ENCODE assay signal across 1 cellular context in the genomic region with DNA sequence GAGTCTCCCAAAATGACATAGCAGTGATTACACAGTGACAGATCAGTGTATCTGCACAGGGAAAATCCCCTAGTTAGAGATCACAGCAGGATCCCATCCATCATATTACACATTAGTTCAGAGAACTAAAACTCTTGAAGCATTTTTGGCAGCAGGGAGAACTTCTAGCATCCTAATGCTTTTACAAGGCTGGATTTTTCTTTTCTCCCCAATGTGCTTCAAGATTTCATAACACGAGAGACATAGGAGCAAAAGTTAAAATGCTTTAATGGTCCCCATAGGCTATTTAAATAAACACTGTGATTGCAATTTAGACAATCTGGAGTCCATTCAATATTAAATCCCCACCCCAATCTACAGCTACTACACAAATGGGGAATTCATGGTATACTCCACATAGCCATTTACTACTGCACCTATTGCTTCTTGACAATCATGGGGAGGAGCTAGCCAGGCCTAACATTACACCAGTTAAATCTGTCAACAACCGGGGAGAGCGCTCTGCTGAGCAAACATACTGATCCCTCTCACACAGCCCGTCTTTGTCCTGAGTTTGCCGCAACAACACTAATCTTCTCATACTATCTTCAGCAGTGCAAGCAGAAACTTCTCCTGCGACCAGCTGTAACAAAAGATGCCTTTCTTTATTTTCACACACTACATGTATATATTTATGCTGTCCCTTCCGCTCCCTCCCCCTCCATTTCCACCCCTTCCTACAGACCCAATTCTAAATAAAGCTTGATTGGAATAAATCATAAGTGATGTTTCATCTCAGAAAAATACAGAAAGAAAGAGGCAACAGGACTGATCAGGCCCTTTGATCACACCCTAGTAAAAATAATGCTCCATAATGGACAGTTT.
TF ChIP-seq lines count a peak whose summit lies in the region.

No MANE protein-coding gene starts in this region.

TF ChIP-seq in HEK293, 187 proteins besides CTCF, POLR2A, EP300 and RAD21 (continued from another document):
- TF ChIP-seq PATZ1 (tag by site-specific recombination; IDR thresholded peaks at IDR 0.05) = peak; percentile 72
- no peak for TF ChIP-seq REPIN1 (tag by site-specific recombination; IDR thresholded peaks at IDR 0.05; ENCODE audit: low read depth)
- no peak for TF ChIP-seq ZNF76 (tag by site-specific recombination; IDR thresholded peaks at IDR 0.05; ENCODE audit: borderline replicate concordance, low read depth)
- TF ChIP-seq ZNF10 (tag by site-specific recombination; IDR thresholded peaks at IDR 0.05) = peak; percentile 81
- TF ChIP-seq, protein P1, sequence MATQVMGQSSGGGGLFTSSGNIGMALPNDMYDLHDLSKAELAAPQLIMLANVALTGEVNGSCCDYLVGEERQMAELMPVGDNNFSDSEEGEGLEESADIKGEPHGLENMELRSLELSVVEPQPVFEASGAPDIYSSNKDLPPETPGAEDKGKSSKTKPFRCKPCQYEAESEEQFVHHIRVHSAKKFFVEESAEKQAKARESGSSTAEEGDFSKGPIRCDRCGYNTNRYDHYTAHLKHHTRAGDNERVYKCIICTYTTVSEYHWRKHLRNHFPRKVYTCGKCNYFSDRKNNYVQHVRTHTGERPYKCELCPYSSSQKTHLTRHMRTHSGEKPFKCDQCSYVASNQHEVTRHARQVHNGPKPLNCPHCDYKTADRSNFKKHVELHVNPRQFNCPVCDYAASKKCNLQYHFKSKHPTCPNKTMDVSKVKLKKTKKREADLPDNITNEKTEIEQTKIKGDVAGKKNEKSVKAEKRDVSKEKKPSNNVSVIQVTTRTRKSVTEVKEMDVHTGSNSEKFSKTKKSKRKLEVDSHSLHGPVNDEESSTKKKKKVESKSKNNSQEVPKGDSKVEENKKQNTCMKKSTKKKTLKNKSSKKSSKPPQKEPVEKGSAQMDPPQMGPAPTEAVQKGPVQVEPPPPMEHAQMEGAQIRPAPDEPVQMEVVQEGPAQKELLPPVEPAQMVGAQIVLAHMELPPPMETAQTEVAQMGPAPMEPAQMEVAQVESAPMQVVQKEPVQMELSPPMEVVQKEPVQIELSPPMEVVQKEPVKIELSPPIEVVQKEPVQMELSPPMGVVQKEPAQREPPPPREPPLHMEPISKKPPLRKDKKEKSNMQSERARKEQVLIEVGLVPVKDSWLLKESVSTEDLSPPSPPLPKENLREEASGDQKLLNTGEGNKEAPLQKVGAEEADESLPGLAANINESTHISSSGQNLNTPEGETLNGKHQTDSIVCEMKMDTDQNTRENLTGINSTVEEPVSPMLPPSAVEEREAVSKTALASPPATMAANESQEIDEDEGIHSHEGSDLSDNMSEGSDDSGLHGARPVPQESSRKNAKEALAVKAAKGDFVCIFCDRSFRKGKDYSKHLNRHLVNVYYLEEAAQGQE (tag by site-specific recombination; IDR thresholded peaks at IDR 0.05) = no peak
- no peak for TF ChIP-seq ZNF701 (tag by site-specific recombination; IDR thresholded peaks at IDR 0.05)
- TF ChIP-seq KLF16 (tag by site-specific recombination; IDR thresholded peaks at IDR 0.05) = no peak
- TF ChIP-seq ZBTB1 (tag by site-specific recombination; IDR thresholded peaks at IDR 0.05) = 0 out of 2 replicates have a peak, but pooled peaks have one; percentile 15
- TF ChIP-seq ZEB2 (tag by site-specific recombination; IDR thresholded peaks at IDR 0.05) = peak; percentile 89
- TF ChIP-seq OVOL3 (tag by site-specific recombination; IDR thresholded peaks at IDR 0.05) = peak; percentile 70
- TF ChIP-seq, protein P2, sequence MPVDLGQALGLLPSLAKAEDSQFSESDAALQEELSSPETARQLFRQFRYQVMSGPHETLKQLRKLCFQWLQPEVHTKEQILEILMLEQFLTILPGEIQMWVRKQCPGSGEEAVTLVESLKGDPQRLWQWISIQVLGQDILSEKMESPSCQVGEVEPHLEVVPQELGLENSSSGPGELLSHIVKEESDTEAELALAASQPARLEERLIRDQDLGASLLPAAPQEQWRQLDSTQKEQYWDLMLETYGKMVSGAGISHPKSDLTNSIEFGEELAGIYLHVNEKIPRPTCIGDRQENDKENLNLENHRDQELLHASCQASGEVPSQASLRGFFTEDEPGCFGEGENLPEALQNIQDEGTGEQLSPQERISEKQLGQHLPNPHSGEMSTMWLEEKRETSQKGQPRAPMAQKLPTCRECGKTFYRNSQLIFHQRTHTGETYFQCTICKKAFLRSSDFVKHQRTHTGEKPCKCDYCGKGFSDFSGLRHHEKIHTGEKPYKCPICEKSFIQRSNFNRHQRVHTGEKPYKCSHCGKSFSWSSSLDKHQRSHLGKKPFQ (tag by site-specific recombination; IDR thresholded peaks at IDR 0.05) = peak; percentile 68
- no peak for TF ChIP-seq ZNF433 (tag by site-specific recombination; IDR thresholded peaks at IDR 0.05; ENCODE audit: low read depth)
- no peak for TF ChIP-seq ZNF555 (tag by site-specific recombination; conservative IDR thresholded peaks at IDR 0.05)
- peak; percentile 65 for TF ChIP-seq KLF1 (tag by site-specific recombination; IDR thresholded peaks at IDR 0.05)
- peak; percentile 86 for TF ChIP-seq FEZF1 (tag by site-specific recombination; IDR thresholded peaks at IDR 0.05)
- TF ChIP-seq ZSCAN23 (tag by site-specific recombination; IDR thresholded peaks at IDR 0.05) = no peak
- no peak for TF ChIP-seq ZNF423 (tag by site-specific recombination; IDR thresholded peaks at IDR 0.05)
- TF ChIP-seq ZNF791 (tag by site-specific recombination; IDR thresholded peaks at IDR 0.05) = no peak
- no peak for TF ChIP-seq RBAK (tag by site-specific recombination; IDR thresholded peaks at IDR 0.05)
TF ChIP-seq in HEK293: peak in this region for 51.
